Comparison of ENCODE assay signal across 6 cellular contexts in genomic region chr11:19288256-19288655, GRCh38.
"Had no signal": no experiment of that assay in that cellular context is flagged by ENCODE, and none has a peak within 500 bp of the region (broad histone marks: within the 10 kb centered on the region; RNA-seq: fewer than 3 reads in every experiment).

No MANE protein-coding gene starts in this region.

- H3K9me3 Mint-ChIP-seq: H9 had no signal

- H2AFZ ChIP-seq: GM23248 had no signal

- H3K27ac Mint-ChIP-seq: H9 had no signal

- DNase-seq: GM23248, H9, HCEC 1CT, IMR-90, KG1 had no signal

- ATAC-seq: K562 had no signal

- H3K4me3 Mint-ChIP-seq: H9 had no signal

- H3K27ac ChIP-seq: GM23248 had no signal

- H3K4me3 ChIP-seq: GM23248, K562 had no signal
